In the genomic region with DNA sequence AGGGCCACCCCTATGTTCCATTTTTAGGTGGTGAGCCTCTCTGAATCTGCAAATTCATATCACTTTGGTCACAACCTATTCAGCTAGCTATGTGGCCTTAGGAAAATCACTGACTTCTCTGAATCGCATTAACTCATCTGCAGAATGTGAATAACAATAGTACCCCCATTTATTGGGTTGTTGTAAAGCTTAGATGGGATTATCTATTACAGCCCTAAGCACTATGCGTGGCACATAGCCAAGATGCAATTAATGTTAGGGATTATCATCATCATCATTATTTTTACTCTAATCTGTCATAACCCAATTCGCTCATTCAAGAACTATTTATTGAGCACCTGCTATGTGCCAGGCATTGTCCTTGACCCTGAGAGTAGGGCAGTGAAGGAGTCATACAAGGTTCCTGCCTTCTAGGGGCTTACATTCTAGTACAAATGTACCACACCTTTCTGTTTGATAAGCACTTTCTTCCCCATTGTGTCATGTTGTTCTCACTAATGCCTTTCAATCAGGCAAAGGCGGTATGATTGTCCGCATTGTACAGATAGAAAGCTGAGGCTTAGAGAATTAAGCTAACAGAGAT, we compare ENCODE assay signal across 13 cellular contexts. TPM values are rescaled to one million over a fixed set of nuclear protein-coding genes. Genes with fewer than 3 reads are reported as not detected.
A peak's percentile ranks its signal among the peaks of the same experiment; 100 is the strongest.
DNase-seq lines count a peak whose midpoint lies in the region; ATAC-seq lines count a peak whose summit lies in the region.
"Had no signal": no experiment of that assay in that cellular context is flagged by ENCODE, and none has a peak within 500 bp of the region (broad histone marks: within the 10 kb centered on the region; RNA-seq: fewer than 3 reads in every experiment).

No MANE protein-coding gene starts in this region.

- H3K4me1 Mint-ChIP-seq in immature natural killer cell, result peaks cover 60 to 72% of the 10 kb centered on the region in 2 donors
- H3K4me1 Mint-ChIP-seq in stimulated activated naive B cell treated with anti-CD40 and anti-IgM and Interleukin-4, amounts not matched to agents 10 μg/mL and 1 μg/mL and 100 μg/mL, for 72 hours, result peaks cover 45 to 67% of the 10 kb centered on the region in 2 donors

- H3K27ac Mint-ChIP-seq in immature natural killer cell, result peak overlapping the region; percentile 73 to 88 (median 86)
- H3K27ac Mint-ChIP-seq in stimulated activated naive B cell treated with anti-CD40 and anti-IgM and Interleukin-4, amounts not matched to agents 10 μg/mL and 1 μg/mL and 100 μg/mL, for 72 hours, result peak overlapping the region; percentile 87
- H3K27ac Mint-ChIP-seq: activated T-helper 2 cell treated with anti-CD3 and anti-CD28 coated beads, Interferon-gamma antibody, Interleukin-2, Interleukin-4, amounts not matched to agents 10 μg/mL and 5 μg/mL and 100 μg/mL, durations not matched to agents 14 hours and 24 hours and 36 hours had no signal

- H3K4me3 Mint-ChIP-seq in immature natural killer cell, result peak overlapping the region in 1 of 5 donors; percentile 56
- no peak overlapping the region for H3K4me3 Mint-ChIP-seq in stimulated activated naive B cell treated with anti-CD40 and anti-IgM and Interleukin-4, amounts not matched to agents 10 μg/mL and 1 μg/mL and 100 μg/mL, for 72 hours

- H3K27me3 Mint-ChIP-seq in immature natural killer cell (ENCODE audit: low read depth in 3 of 3), result peaks cover 0 to 2% (median 2%) of the 10 kb centered on the region in 3 donors
- H3K27me3 Mint-ChIP-seq in stimulated activated naive B cell treated with anti-CD40 and anti-IgM and Interleukin-4, amounts not matched to agents 10 μg/mL and 1 μg/mL and 100 μg/mL, for 72 hours, result no peaks in the 10 kb centered on the region

- H3K9ac ChIP-seq in HUES6 (ENCODE audit: low read length) (no peak overlapping the region), SK-N-MC (ENCODE audit: insufficient read length) (no peak overlapping the region)

- H3K9me3 ChIP-seq in HUES6 (ENCODE audit: control insufficient read depth, insufficient read depth, low read depth, low read length) (no peaks in the 10 kb centered on the region), SK-N-MC (ENCODE audit: low read depth, low read length) (no peaks in the 10 kb centered on the region)

- H3K36me3 ChIP-seq in HUES6 (ENCODE audit: control insufficient read depth, insufficient read depth, low read length) (no peaks in the 10 kb centered on the region), SK-N-MC (ENCODE audit: insufficient read depth, low read length) (no peaks in the 10 kb centered on the region)
- H3K36me3 ChIP-seq: WERI-Rb-1 had no signal

- peaks cover 47% of the 10 kb centered on the region for H3K4me1 ChIP-seq in HUES6 (ENCODE audit: control insufficient read depth, insufficient read depth, low read length)

- H3K27me3 ChIP-seq in HUES6 (ENCODE audit: control insufficient read depth, insufficient read depth, low read length), result no peaks in the 10 kb centered on the region

- no peaks in the 10 kb centered on the region for H3K9me3 Mint-ChIP-seq in immature natural killer cell
- no peaks in the 10 kb centered on the region for H3K9me3 Mint-ChIP-seq in stimulated activated naive B cell treated with anti-CD40 and anti-IgM and Interleukin-4, amounts not matched to agents 10 μg/mL and 1 μg/mL and 100 μg/mL, for 72 hours
- H3K9me3 Mint-ChIP-seq: activated T-helper 2 cell treated with anti-CD3 and anti-CD28 coated beads, Interferon-gamma antibody, Interleukin-2, Interleukin-4, amounts not matched to agents 10 μg/mL and 5 μg/mL and 100 μg/mL, durations not matched to agents 14 hours and 24 hours and 36 hours had no signal

- H3K27ac ChIP-seq in HUES6 (ENCODE audit: low read depth, low read length), result peak overlapping the region; percentile 12; the same call in 1 of the 2 replicates
- H3K27ac ChIP-seq in SK-N-MC, result 0 out of 2 replicates have a peak overlapping the region, but pooled peaks have one; percentile 19
- H3K27ac ChIP-seq: WERI-Rb-1 had no signal

- no peak for ATAC-seq in stimulated activated naive B cell treated with anti-CD40 and anti-IgM and Interleukin-4, amounts not matched to agents 10 μg/mL and 1 μg/mL and 100 μg/mL, for 72 hours (replicated peaks)

- no peak for DNase-seq in SK-N-MC (ENCODE audit: low read depth, low spot score)
- no peak for DNase-seq in immature natural killer cell
- no peak for DNase-seq in stimulated activated naive B cell treated with anti-CD40 and anti-IgM and Interleukin-4, amounts not matched to agents 10 μg/mL and 1 μg/mL and 100 μg/mL, for 72 hours
- no peak for DNase-seq in mesenteric fat pad (ENCODE audit: low spot score)
- DNase-seq in SKM-1 (lab: John Stamatoyannopoulos, UW; ENCODE audit: unreplicated experiment), result no peak
- DNase-seq in CD1c-positive myeloid dendritic cell (ENCODE audit: extremely low spot score), result no peak
- DNase-seq: DMS79; mesenchymal stem cell; NCI-H1436 treated with DMSO at 0.1 percent for 48 hours; stimulated activated naive CD4-positive, alpha-beta T cell; WERI-Rb-1 had no signal

- no peak overlapping the region for H3K4me3 ChIP-seq in HUES6 (ENCODE audit: low read depth, low read length)
- no peak overlapping the region for H3K4me3 ChIP-seq in SK-N-MC

- no peaks in the 10 kb centered on the region for H3K36me3 Mint-ChIP-seq in immature natural killer cell
- peaks cover 1 to 10% of the 10 kb centered on the region in 2 donors for H3K36me3 Mint-ChIP-seq in stimulated activated naive B cell treated with anti-CD40 and anti-IgM and Interleukin-4, amounts not matched to agents 10 μg/mL and 1 μg/mL and 100 μg/mL, for 72 hours

RNA-seq across cellular contexts. Expression of gene CHD9, which starts 38.5 kb away (rescaled TPM):
- polyA plus RNA-seq in immature natural killer cell, result 10 to 100 TPM; 47.1 to 68.6 (median 48.5) TPM
- total RNA-seq in mesenteric fat pad, result 100 TPM

RNA-seq across cellular contexts. Expression of gene CHD9NB, which starts 40.6 kb away (rescaled TPM):
- not detected for polyA plus RNA-seq in immature natural killer cell
- total RNA-seq in mesenteric fat pad, result 0.48 TPM
